In genomic region chr10:92114201-92114600, GRCh38 we compare ENCODE assay signal across 22 cellular contexts.
"Had no signal": no experiment of that assay in that cellular context is flagged by ENCODE, and none has a peak within 500 bp of the region (broad histone marks: within the 10 kb centered on the region; RNA-seq: fewer than 3 reads in every experiment).

No MANE protein-coding gene starts in this region.

- H3K4me1 Mint-ChIP-seq: activated naive CD4-positive, alpha-beta T cell treated with anti-CD3 and anti-CD28 coated beads, Interleukin-2, amount 10 ng/mL, durations not matched to agents 7 days and 5 days; activated naive CD8-positive, alpha-beta T cell treated with anti-CD3 and anti-CD28 coated beads, Interleukin-2, amount 10 ng/mL, durations not matched to agents 7 days and 5 days; naive thymus-derived CD4-positive, alpha-beta T cell had no signal

- H3K27me3 Mint-ChIP-seq: activated CD4-positive, alpha-beta memory T cell treated with anti-CD3 and anti-CD28 coated beads for 36 hours; activated naive CD4-positive, alpha-beta T cell treated with anti-CD3 and anti-CD28 coated beads, Interleukin-2, amount 10 ng/mL, durations not matched to agents 7 days and 5 days; activated naive CD8-positive, alpha-beta T cell treated with anti-CD3 and anti-CD28 coated beads, Interleukin-2, amount 10 ng/mL, durations not matched to agents 7 days and 5 days; naive thymus-derived CD4-positive, alpha-beta T cell had no signal

- H3K4me3 Mint-ChIP-seq: activated CD4-positive, alpha-beta memory T cell treated with anti-CD3 and anti-CD28 coated beads for 36 hours; activated naive CD4-positive, alpha-beta T cell treated with anti-CD3 and anti-CD28 coated beads, Interleukin-2, amount 10 ng/mL, durations not matched to agents 7 days and 5 days; activated naive CD8-positive, alpha-beta T cell treated with anti-CD3 and anti-CD28 coated beads, Interleukin-2, amount 10 ng/mL, durations not matched to agents 7 days and 5 days; activated T-helper 1 cell treated with anti-CD3 and anti-CD28 coated beads, Interleukin-12 subunit alpha, Interleukin-12 subunit beta, Interleukin-2, Interleukin-4 antibody, amounts not matched to agents 30 ng/mL and 10 ng/mL and 1 ng/mL, durations not matched to agents 14 hours and 24 hours and 36 hours; naive thymus-derived CD4-positive, alpha-beta T cell; neural crest cell; T-helper 1 cell treated with Interleukin-12 subunit alpha and Interleukin-12 subunit beta and Interleukin-4 antibody, amounts not matched to agents 30 μg/mL and 1 μg/mL, for 36 hours had no signal

- H3K9me3 Mint-ChIP-seq: activated CD4-positive, alpha-beta memory T cell treated with anti-CD3 and anti-CD28 coated beads for 36 hours; activated naive CD4-positive, alpha-beta T cell treated with anti-CD3 and anti-CD28 coated beads, Interleukin-2, amount 10 ng/mL, durations not matched to agents 7 days and 5 days; activated naive CD8-positive, alpha-beta T cell treated with anti-CD3 and anti-CD28 coated beads, Interleukin-2, amount 10 ng/mL, durations not matched to agents 7 days and 5 days; activated T-helper 1 cell treated with anti-CD3 and anti-CD28 coated beads, Interleukin-12 subunit alpha, Interleukin-12 subunit beta, Interleukin-2, Interleukin-4 antibody, amounts not matched to agents 30 ng/mL and 10 ng/mL and 1 ng/mL, durations not matched to agents 14 hours and 24 hours and 36 hours; naive thymus-derived CD4-positive, alpha-beta T cell; neural crest cell; T-helper 1 cell treated with Interleukin-12 subunit alpha and Interleukin-12 subunit beta and Interleukin-4 antibody, amounts not matched to agents 30 μg/mL and 1 μg/mL, for 36 hours had no signal

- H3K36me3 Mint-ChIP-seq: activated CD4-positive, alpha-beta memory T cell treated with anti-CD3 and anti-CD28 coated beads for 36 hours; activated naive CD4-positive, alpha-beta T cell treated with anti-CD3 and anti-CD28 coated beads, Interleukin-2, amount 10 ng/mL, durations not matched to agents 7 days and 5 days had no signal

- H3K27ac Mint-ChIP-seq: activated CD4-positive, alpha-beta memory T cell treated with anti-CD3 and anti-CD28 coated beads for 36 hours; activated naive CD4-positive, alpha-beta T cell treated with anti-CD3 and anti-CD28 coated beads, Interleukin-2, amount 10 ng/mL, durations not matched to agents 7 days and 5 days; activated naive CD8-positive, alpha-beta T cell treated with anti-CD3 and anti-CD28 coated beads, Interleukin-2, amount 10 ng/mL, durations not matched to agents 7 days and 5 days; activated T-helper 1 cell treated with anti-CD3 and anti-CD28 coated beads, Interleukin-12 subunit alpha, Interleukin-12 subunit beta, Interleukin-2, Interleukin-4 antibody, amounts not matched to agents 30 ng/mL and 10 ng/mL and 1 ng/mL, durations not matched to agents 14 hours and 24 hours and 36 hours; naive thymus-derived CD4-positive, alpha-beta T cell; T-helper 1 cell treated with Interleukin-12 subunit alpha and Interleukin-12 subunit beta and Interleukin-4 antibody, amounts not matched to agents 30 μg/mL and 1 μg/mL, for 36 hours had no signal

- DNase-seq: activated CD4-positive, alpha-beta memory T cell treated with anti-CD3 and anti-CD28 coated beads for 36 hours; activated CD4-positive, alpha-beta T cell treated with anti-CD3 and anti-CD28 coated beads for 48 hours; activated CD8-positive, alpha-beta memory T cell treated with anti-CD3 and anti-CD28 coated beads, Interleukin-2, amount 50 U/mL, for 4 hours; activated gamma-delta T cell; activated naive CD4-positive, alpha-beta T cell treated with anti-CD3 and anti-CD28 coated beads, Interleukin-2, amount 10 ng/mL, durations not matched to agents 7 days and 5 days; activated naive CD8-positive, alpha-beta T cell treated with anti-CD3 and anti-CD28 coated beads, Interleukin-2, amount 10 ng/mL, durations not matched to agents 7 days and 5 days; activated T-cell treated with anti-CD3 and anti-CD28 coated beads, Interleukin-2, amount 50 U/mL, for 1 hour; brain microvascular endothelial cell; left ventricle myocardium superior; mammary epithelial cell; naive thymus-derived CD4-positive, alpha-beta T cell; nucleus accumbens; stimulated activated CD4-positive, alpha-beta T cell treated with anti-CD3 and anti-CD28 coated beads, Interleukin-2, amount 100 ng/mL, for 48 hours; stimulated activated naive CD4-positive, alpha-beta T cell treated with Interleukin-2 at 50 U/mL for 16 hours; SW 1271; T-helper 9 cell; WERI-Rb-1 had no signal

- ATAC-seq: activated CD4-positive, CD25-positive, alpha-beta regulatory T cell treated with anti-CD3 and anti-CD28 coated beads, Interleukin-2, amount 50 U/mL, for 24 hours; gastroesophageal sphincter; left ventricle myocardium superior; naive thymus-derived CD4-positive, alpha-beta T cell had no signal
